In the genomic region with DNA sequence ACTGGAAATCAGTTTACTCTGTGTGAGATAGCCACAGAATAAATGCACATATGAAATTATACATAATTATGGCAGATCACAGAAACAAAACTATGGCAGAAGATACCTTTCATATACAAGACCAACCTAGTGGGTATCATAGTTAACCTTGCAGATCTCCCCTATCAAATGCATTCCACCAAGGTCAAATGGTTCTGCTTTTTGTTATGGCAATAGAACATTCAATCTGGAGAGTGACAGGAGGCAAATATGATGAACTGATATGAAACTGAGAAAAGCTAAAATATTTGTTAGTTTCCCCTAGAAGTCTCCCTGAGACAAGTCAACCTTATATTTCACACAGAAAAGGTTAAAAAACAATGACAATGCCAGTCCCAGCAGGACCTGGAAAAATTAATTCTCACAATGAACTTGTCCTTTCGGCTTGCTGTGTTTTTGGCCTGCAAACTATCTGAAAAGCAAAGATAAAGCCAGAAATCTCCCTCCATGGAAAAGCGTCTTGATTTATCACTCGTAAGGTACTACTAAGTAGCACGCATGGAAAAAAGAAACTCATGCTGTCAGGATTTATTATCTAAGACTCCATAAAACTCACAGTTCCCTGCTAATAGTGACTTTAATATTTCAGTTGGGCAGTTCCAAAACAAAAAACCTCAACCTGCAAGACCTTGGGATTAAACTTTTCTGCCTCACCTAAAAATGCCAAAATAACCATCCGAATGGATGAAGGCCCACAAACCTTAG, we compare ENCODE assay signal across 26 cellular contexts.
DNase-seq lines count a peak whose midpoint lies in the region; ATAC-seq and TF ChIP-seq lines count a peak whose summit lies in the region.
"Had no signal": no experiment of that assay in that cellular context is flagged by ENCODE, and none has a peak within 500 bp of the region (broad histone marks: within the 10 kb centered on the region; RNA-seq: fewer than 3 reads in every experiment).

No MANE protein-coding gene starts in this region.

- no peaks in the 10 kb centered on the region for H3K9me3 Mint-ChIP-seq in nephron progenitor cell
- H3K9me3 Mint-ChIP-seq: activated naive CD4-positive, alpha-beta T cell treated with anti-CD3 and anti-CD28 coated beads for 36 hours; activated T-cell treated with anti-CD3 and anti-CD28 coated beads, Interleukin-2, amount 50 U/mL, for 24 hours; HFFc6 had no signal

- no peak for TF ChIP-seq CTCF in heart left ventricle (IDR thresholded peaks at IDR 0.05)
- no peak for TF ChIP-seq CTCF in coronary artery (IDR thresholded peaks at IDR 0.05)
- TF ChIP-seq CTCF in nephron progenitor cell (IDR thresholded peaks at IDR 0.05): no peak
- no peak for TF ChIP-seq CTCF in transverse colon (IDR thresholded peaks at IDR 0.05)

- H3K9me3 ChIP-seq in heart left ventricle (no peaks in the 10 kb centered on the region), transverse colon (no peaks in the 10 kb centered on the region)
- H3K9me3 ChIP-seq: A549, BE2C, Caco-2 had no signal

- no peak overlapping the region for H3K4me3 Mint-ChIP-seq in nephron progenitor cell
- H3K4me3 Mint-ChIP-seq: activated naive CD4-positive, alpha-beta T cell treated with anti-CD3 and anti-CD28 coated beads for 36 hours; HFFc6 had no signal

- no peak for TF ChIP-seq EP300 in transverse colon (IDR thresholded peaks at IDR 0.05; ENCODE audit: low read depth)

- DNase-seq in heart left ventricle (no peak), cardiac septum (ENCODE audit: low spot score) (no peak), coronary artery (ENCODE audit: low spot score) (no peak), nephron progenitor cell (no peak), transverse colon (no peak), RKO (ENCODE audit: low spot score) (no peak), NCI-H510A (lab: John Stamatoyannopoulos, UW) (no peak)
- DNase-seq: activated CD4-positive, CD25-positive, alpha-beta regulatory T cell treated with anti-CD3 and anti-CD28 coated beads, Interleukin-2, amount 50 U/mL, for 72 hours; activated CD8-positive, alpha-beta memory T cell treated with anti-CD3 and anti-CD28 coated beads for 24 hours; activated naive CD4-positive, alpha-beta T cell treated with anti-CD3 and anti-CD28 coated beads for 36 hours; activated T-cell treated with anti-CD3 and anti-CD28 coated beads, Interleukin-2, amount 50 U/mL, for 24 hours; BE2C; Caco-2; dorsolateral prefrontal cortex; foreskin keratinocyte; HFFc6; islet precursor cell; NCI-H1436; NCI-H2171; occipital lobe; trophoblast cell had no signal

- peaks cover 18% of the 10 kb centered on the region for H3K36me3 Mint-ChIP-seq in nephron progenitor cell (ENCODE audit: low read depth)

- peaks cover 0 to 78% (median 21%) of the 10 kb centered on the region in 9 donors for H3K36me3 ChIP-seq in heart left ventricle
- no peaks in the 10 kb centered on the region for H3K36me3 ChIP-seq in transverse colon
- H3K36me3 ChIP-seq: BE2C, cardiac muscle cell had no signal

- intact Hi-C loops in heart left ventricle (cut with DNase I) (loop anchor here in 3 of 10 donors (5.0 to 10.0 kb wide), 2 partner anchors 41 to 173 kb away; a partner anchor contains a TSS), cardiac septum (cut with DNase I) (loop anchor here (5.0 kb wide), 2 partner anchors 86 to 176 kb away; a partner anchor contains a TSS), transverse colon (cut with DNase I; ENCODE audit: low total_unique reads) (loop anchor here (10.0 kb wide), 1 partner anchor 197 kb away; no protein-coding TSS in a partner anchor)

- peak overlapping the region; percentile 52 for H3K27ac Mint-ChIP-seq in nephron progenitor cell

- in situ Hi-C loops in transverse colon (cut with MboI; ENCODE audit: low pct_ligation_motif_present in 1 of 4, low pct_unique_long_range_greater_than_20kb in 1 of 4, low sequenced_read_pairs in 3 of 4): no loop called here

- peaks cover 46% of the 10 kb centered on the region for H3K4me1 Mint-ChIP-seq in nephron progenitor cell

- WGBS in heart left ventricle, 4 donors: 63 to 79% (median 72%) methylated on average over 5 of the region's 5 CpGs
- WGBS in transverse colon (ENCODE audit: low coverage in 1 of 2), 2 donors: 84 to 86% methylated on average over 5 of the region's 5 CpGs

- H3K27ac ChIP-seq in heart left ventricle: peak overlapping the region in 11 of 12 donors; percentile 67 to 87 (median 81)
- H3K27ac ChIP-seq in coronary artery: peak overlapping the region; percentile 62 to 79
- H3K27ac ChIP-seq in transverse colon: peak overlapping the region; percentile 73 to 83 (median 76)
- H3K27ac ChIP-seq: A549, cardiac muscle cell, foreskin keratinocyte had no signal

- TF ChIP-seq POLR2A in heart left ventricle (IDR thresholded peaks at IDR 0.05) (no peak), transverse colon (IDR thresholded peaks at IDR 0.05) (no peak)

- no peaks in the 10 kb centered on the region for H3K27me3 Mint-ChIP-seq in nephron progenitor cell (ENCODE audit: low read depth, poor library complexity)
- H3K27me3 Mint-ChIP-seq: activated T-cell treated with anti-CD3 and anti-CD28 coated beads, Interleukin-2, amount 50 U/mL, for 24 hours had no signal

- ATAC-seq in heart left ventricle (no peak), GM18907 (IDR thresholded peaks at IDR 0.05; ENCODE audit: unreplicated experiment) (no peak)
- ATAC-seq: A549, foreskin keratinocyte had no signal

- H3K27me3 ChIP-seq in heart left ventricle: no peaks in the 10 kb centered on the region
- no peaks in the 10 kb centered on the region for H3K27me3 ChIP-seq in transverse colon
- H3K27me3 ChIP-seq: BE2C, cardiac muscle cell, dorsolateral prefrontal cortex, foreskin keratinocyte had no signal

- peaks cover 0 to 65% (median 25%) of the 10 kb centered on the region in 12 donors for H3K4me1 ChIP-seq in heart left ventricle
- peaks cover 0 to 20% (median 2%) of the 10 kb centered on the region in 4 donors for H3K4me1 ChIP-seq in transverse colon
- H3K4me1 ChIP-seq: A549, BE2C, foreskin keratinocyte had no signal

- H3K4me3 ChIP-seq in heart left ventricle (peak overlapping the region in 5 of 12 donors; percentile 6 to 29 (median 24)), coronary artery (no peak overlapping the region), transverse colon (no peak overlapping the region)
- H3K4me3 ChIP-seq: A549, cardiac muscle cell, dorsolateral prefrontal cortex, GM23248, lung had no signal
